Comparison of ENCODE assay signal across 1 cellular context in the genomic region with DNA sequence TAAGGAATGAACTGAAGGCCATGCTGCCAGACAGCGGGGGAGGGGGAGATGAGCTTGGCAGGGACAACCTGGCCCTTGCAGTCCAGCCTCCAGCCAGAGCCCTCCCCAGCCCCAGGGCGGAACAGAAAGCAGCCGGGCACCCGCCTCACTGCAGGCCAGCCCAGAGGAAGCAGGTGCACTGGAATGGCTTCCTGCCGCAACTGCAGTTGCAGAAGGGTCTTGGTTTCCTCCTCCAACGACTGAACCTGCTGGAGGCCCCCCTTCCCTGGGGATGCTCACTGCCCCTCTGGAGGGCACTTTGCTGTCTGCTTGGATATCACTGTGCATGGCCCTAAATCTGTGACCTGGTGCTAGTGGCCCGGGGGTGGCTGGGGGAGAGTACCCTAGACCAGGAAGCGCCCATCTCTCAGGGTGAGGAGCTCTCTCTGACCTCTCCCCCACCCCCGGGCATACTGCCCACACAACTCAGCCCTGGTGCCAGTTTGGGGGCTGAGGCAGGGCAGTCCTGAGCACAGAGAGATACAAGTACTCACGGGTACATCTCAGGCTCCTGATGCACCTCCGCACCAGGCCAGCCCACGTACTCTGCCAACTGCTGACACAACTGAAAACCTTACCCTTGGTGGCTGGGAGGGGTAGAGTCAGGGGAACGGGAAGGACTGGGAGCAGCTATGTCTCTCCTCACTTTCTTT.
TF ChIP-seq lines count a peak whose summit lies in the region.

No MANE protein-coding gene starts in this region.

TF ChIP-seq in GM23338, 12 proteins besides CTCF, POLR2A, EP300 and RAD21 (continued from another document):
- TF ChIP-seq, protein P1, sequence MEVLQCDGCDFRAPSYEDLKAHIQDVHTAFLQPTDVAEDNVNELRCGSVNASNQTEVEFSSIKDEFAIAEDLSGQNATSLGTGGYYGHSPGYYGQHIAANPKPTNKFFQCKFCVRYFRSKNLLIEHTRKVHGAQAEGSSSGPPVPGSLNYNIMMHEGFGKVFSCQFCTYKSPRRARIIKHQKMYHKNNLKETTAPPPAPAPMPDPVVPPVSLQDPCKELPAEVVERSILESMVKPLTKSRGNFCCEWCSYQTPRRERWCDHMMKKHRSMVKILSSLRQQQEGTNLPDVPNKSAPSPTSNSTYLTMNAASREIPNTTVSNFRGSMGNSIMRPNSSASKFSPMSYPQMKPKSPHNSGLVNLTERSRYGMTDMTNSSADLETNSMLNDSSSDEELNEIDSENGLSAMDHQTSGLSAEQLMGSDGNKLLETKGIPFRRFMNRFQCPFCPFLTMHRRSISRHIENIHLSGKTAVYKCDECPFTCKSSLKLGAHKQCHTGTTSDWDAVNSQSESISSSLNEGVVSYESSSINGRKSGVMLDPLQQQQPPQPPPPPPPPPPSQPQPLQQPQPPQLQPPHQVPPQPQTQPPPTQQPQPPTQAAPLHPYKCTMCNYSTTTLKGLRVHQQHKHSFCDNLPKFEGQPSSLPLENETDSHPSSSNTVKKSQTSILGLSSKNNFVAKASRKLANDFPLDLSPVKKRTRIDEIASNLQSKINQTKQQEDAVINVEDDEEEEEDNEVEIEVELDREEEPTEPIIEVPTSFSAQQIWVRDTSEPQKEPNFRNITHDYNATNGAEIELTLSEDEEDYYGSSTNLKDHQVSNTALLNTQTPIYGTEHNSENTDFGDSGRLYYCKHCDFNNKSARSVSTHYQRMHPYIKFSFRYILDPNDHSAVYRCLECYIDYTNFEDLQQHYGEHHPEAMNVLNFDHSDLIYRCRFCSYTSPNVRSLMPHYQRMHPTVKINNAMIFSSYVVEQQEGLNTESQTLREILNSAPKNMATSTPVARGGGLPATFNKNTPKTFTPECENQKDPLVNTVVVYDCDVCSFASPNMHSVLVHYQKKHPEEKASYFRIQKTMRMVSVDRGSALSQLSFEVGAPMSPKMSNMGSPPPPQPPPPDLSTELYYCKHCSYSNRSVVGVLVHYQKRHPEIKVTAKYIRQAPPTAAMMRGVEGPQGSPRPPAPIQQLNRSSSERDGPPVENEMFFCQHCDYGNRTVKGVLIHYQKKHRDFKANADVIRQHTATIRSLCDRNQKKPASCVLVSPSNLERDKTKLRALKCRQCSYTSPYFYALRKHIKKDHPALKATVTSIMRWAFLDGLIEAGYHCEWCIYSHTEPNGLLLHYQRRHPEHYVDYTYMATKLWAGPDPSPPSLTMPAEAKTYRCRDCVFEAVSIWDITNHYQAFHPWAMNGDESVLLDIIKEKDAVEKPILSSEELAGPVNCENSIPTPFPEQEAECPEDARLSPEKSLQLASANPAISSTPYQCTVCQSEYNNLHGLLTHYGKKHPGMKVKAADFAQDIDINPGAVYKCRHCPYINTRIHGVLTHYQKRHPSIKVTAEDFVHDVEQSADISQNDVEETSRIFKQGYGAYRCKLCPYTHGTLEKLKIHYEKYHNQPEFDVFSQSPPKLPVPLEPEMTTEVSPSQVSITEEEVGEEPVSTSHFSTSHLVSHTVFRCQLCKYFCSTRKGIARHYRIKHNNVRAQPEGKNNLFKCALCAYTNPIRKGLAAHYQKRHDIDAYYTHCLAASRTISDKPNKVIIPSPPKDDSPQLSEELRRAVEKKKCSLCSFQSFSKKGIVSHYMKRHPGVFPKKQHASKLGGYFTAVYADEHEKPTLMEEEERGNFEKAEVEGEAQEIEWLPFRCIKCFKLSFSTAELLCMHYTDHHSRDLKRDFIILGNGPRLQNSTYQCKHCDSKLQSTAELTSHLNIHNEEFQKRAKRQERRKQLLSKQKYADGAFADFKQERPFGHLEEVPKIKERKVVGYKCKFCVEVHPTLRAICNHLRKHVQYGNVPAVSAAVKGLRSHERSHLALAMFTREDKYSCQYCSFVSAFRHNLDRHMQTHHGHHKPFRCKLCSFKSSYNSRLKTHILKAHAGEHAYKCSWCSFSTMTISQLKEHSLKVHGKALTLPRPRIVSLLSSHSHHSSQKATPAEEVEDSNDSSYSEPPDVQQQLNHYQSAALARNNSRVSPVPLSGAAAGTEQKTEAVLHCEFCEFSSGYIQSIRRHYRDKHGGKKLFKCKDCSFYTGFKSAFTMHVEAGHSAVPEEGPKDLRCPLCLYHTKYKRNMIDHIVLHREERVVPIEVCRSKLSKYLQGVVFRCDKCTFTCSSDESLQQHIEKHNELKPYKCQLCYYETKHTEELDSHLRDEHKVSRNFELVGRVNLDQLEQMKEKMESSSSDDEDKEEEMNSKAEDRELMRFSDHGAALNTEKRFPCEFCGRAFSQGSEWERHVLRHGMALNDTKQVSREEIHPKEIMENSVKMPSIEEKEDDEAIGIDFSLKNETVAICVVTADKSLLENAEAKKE (CRISPR knock-in tag; IDR thresholded peaks at IDR 0.05): no peak
- no peak for TF ChIP-seq NANOG (IDR thresholded peaks at IDR 0.05; ENCODE audit: borderline replicate concordance)
